Comparison of ENCODE assay signal across 19 cellular contexts in genomic region chr3:55936549-55937052, GRCh38.
DNase-seq lines count a peak whose midpoint lies in the region; ATAC-seq and TF ChIP-seq lines count a peak whose summit lies in the region.
"Had no signal": no experiment of that assay in that cellular context is flagged by ENCODE, and none has a peak within 500 bp of the region (broad histone marks: within the 10 kb centered on the region; RNA-seq: fewer than 3 reads in every experiment).

No MANE protein-coding gene starts in this region.

- H3K27ac ChIP-seq in left ventricle myocardium inferior (replicated peaks) (no peak overlapping the region), HEK293 (ENCODE audit: extremely low read depth, low read depth, low read length) (no peak overlapping the region), endodermal cell (ENCODE audit: low read depth, low read length) (no peak overlapping the region), OCI-LY7 (ENCODE audit: low read depth, low read length, poor library complexity, severe bottlenecking) (no peak overlapping the region)

- H3K4me3 Mint-ChIP-seq in endodermal cell (no peak overlapping the region), nephron progenitor cell (no peak overlapping the region)
- H3K4me3 Mint-ChIP-seq: CD4-positive, alpha-beta memory T cell; HFFc6 had no signal

- H3K9me3 Mint-ChIP-seq in endodermal cell (no peaks in the 10 kb centered on the region), nephron progenitor cell (no peaks in the 10 kb centered on the region)

- CTCF ChIA-PET in HEK293 (lab: Yijun Ruan, JAX), result no interaction called here
- CTCF ChIA-PET in OCI-LY7 (lab: Charles Lee; ENCODE audit: unreplicated experiment), result no interaction called here

- H3K9me2 ChIP-seq in OCI-LY7 (ENCODE audit: insufficient read depth, low read length), result no peaks in the 10 kb centered on the region

- no peaks in the 10 kb centered on the region for H3K79me2 ChIP-seq in OCI-LY7 (ENCODE audit: insufficient read depth, low read depth, low read length)

- BruUV-seq in OCI-LY7 (replicated peaks; lab: Mats Ljungman, UMichigan), result no TSS peak

- WGBS in endodermal cell (ENCODE audit: insufficient coverage in 1 of 2, insufficient read length in 1 of 2), 2 experiments, result 88 to 91% methylated on average over 4 to 6 of the region's 6 CpGs

- H3K36me3 Mint-ChIP-seq in endodermal cell (ENCODE audit: low read depth), result no peaks in the 10 kb centered on the region
- no peaks in the 10 kb centered on the region for H3K36me3 Mint-ChIP-seq in nephron progenitor cell (ENCODE audit: low read depth)
- H3K36me3 Mint-ChIP-seq: CD4-positive, alpha-beta memory T cell had no signal

- no peak overlapping the region for H3K4me3 ChIP-seq in left ventricle myocardium inferior
- H3K4me3 ChIP-seq in HEK293 (ENCODE audit: low read depth, low read length), result no peak overlapping the region
- H3K4me3 ChIP-seq in endodermal cell (ENCODE audit: low read length), result no peak overlapping the region
- no peak overlapping the region for H3K4me3 ChIP-seq in OCI-LY7 (ENCODE audit: low read depth, low read length, poor library complexity, severe bottlenecking)
- H3K4me3 ChIP-seq: GM12878 had no signal

- DNase-seq in Right ventricle myocardium inferior (ENCODE audit: missing footprints) (peak; percentile 21), left ventricle myocardium inferior (no peak), endodermal cell (peak; percentile 56), nephron progenitor cell (no peak), DMS153 (lab: John Stamatoyannopoulos, UW) (no peak), OCI-LY7 (ENCODE audit: low spot score) (no peak)
- DNase-seq: C1 segment of cervical spinal cord; Calu3; CD4-positive, alpha-beta memory T cell; COR-L47; EL; GDM1; GOT3; H7; HFFc6 had no signal

- H3K27me3 ChIP-seq in left ventricle myocardium inferior (ENCODE audit: low read depth) (peaks cover 11% of the 10 kb centered on the region), endodermal cell (ENCODE audit: control insufficient read depth, insufficient read depth, low read length, poor library complexity, severe bottlenecking) (peaks cover 25% of the 10 kb centered on the region)

- H3K4me1 Mint-ChIP-seq in endodermal cell (peaks cover 23% of the 10 kb centered on the region), nephron progenitor cell (peaks cover 34% of the 10 kb centered on the region)
- H3K4me1 Mint-ChIP-seq: CD4-positive, alpha-beta memory T cell had no signal

- no peaks in the 10 kb centered on the region for H4K20me1 ChIP-seq in OCI-LY7 (ENCODE audit: insufficient read depth, low read length)

- H3K27me3 Mint-ChIP-seq in endodermal cell (ENCODE audit: insufficient read depth) (peaks cover 37% of the 10 kb centered on the region), nephron progenitor cell (ENCODE audit: low read depth, poor library complexity) (peaks cover 3% of the 10 kb centered on the region)
- H3K27me3 Mint-ChIP-seq: CD4-positive, alpha-beta memory T cell had no signal

- H2AFZ ChIP-seq in OCI-LY7 (ENCODE audit: low read length), result no peak overlapping the region

- TF ChIP-seq CTCF in left ventricle myocardium inferior (IDR thresholded peaks at IDR 0.05; ENCODE audit: borderline replicate concordance) (no peak), HEK293 (tag by site-specific recombination; IDR thresholded peaks at IDR 0.05) (no peak), endodermal cell (conservative IDR thresholded peaks at IDR 0.05) (no peak), nephron progenitor cell (IDR thresholded peaks at IDR 0.05) (no peak), OCI-LY7 (conservative IDR thresholded peaks at IDR 0.05; ENCODE audit: low read length) (no peak)

- POLR2A ChIA-PET in HEK293 (lab: Yijun Ruan, JAX) (no interaction called here), OCI-LY7 (lab: Charles Lee) (no interaction called here)

- H3K9ac ChIP-seq in endodermal cell (ENCODE audit: extremely low read depth, low read length, poor library complexity, severe bottlenecking), result no peak overlapping the region

- no peaks in the 10 kb centered on the region for H3K4me1 ChIP-seq in left ventricle myocardium inferior
- no peaks in the 10 kb centered on the region for H3K4me1 ChIP-seq in HEK293 (ENCODE audit: control insufficient read depth, insufficient read depth, low read length)
- peaks cover 4% of the 10 kb centered on the region for H3K4me1 ChIP-seq in endodermal cell (ENCODE audit: control insufficient read depth, insufficient read depth, low read length)
- H3K4me1 ChIP-seq in OCI-LY7 (ENCODE audit: insufficient read depth, low read length, poor library complexity, severe bottlenecking), result no peaks in the 10 kb centered on the region

- ATAC-seq in Right ventricle myocardium inferior (no peak), GM21381 (IDR thresholded peaks at IDR 0.05; ENCODE audit: unreplicated experiment) (no peak)
- ATAC-seq: GM12878, HCT116 had no signal

- intact Hi-C loops in Right ventricle myocardium inferior (cut with DNase I), result no loop called here
- intact Hi-C loops in left ventricle myocardium inferior (cut with micrococcal nuclease), result no loop called here
- intact Hi-C loops in OCI-LY7 (cut with micrococcal nuclease; ENCODE audit: unreplicated experiment), result no loop called here

- H3K27ac Mint-ChIP-seq in endodermal cell, result no peak overlapping the region
- peak overlapping the region; percentile 90 for H3K27ac Mint-ChIP-seq in nephron progenitor cell
- H3K27ac Mint-ChIP-seq: CD4-positive, alpha-beta memory T cell; HFFc6 had no signal

- H3K4me2 ChIP-seq in OCI-LY7 (ENCODE audit: low read length), result no peak overlapping the region

- no peaks in the 10 kb centered on the region for H3K36me3 ChIP-seq in left ventricle myocardium inferior
- H3K36me3 ChIP-seq in HEK293 (ENCODE audit: control insufficient read depth in 2 of 2, insufficient read depth in 1 of 2, low read length in 2 of 2), result no peaks in the 10 kb centered on the region
- H3K36me3 ChIP-seq in endodermal cell (ENCODE audit: control insufficient read depth, insufficient read depth, low read length), result no peaks in the 10 kb centered on the region
- no peaks in the 10 kb centered on the region for H3K36me3 ChIP-seq in OCI-LY7 (ENCODE audit: insufficient read depth, low read length)

- no peaks in the 10 kb centered on the region for H3K9me3 ChIP-seq in left ventricle myocardium inferior (replicated peaks)
- no peaks in the 10 kb centered on the region for H3K9me3 ChIP-seq in HEK293 (ENCODE audit: control insufficient read depth, insufficient read depth, low read depth, low read length)
- H3K9me3 ChIP-seq in endodermal cell (ENCODE audit: control insufficient read depth, low read length), result no peaks in the 10 kb centered on the region
- no peaks in the 10 kb centered on the region for H3K9me3 ChIP-seq in OCI-LY7 (ENCODE audit: low read length)

TF ChIP-seq in HEK293, 187 proteins besides CTCF, POLR2A, EP300 and RAD21 (continues in another document):
- TF ChIP-seq KLF1 (tag by site-specific recombination; IDR thresholded peaks at IDR 0.05) (no peak), ZNF19 (tag by site-specific recombination; IDR thresholded peaks at IDR 0.05; ENCODE audit: low read depth) (no peak), ATF2 (tag by site-specific recombination; IDR thresholded peaks at IDR 0.05; ENCODE audit: low read depth) (peak; percentile 65), REST (tag by site-specific recombination; IDR thresholded peaks at IDR 0.05) (no peak), ZNF629 (tag by site-specific recombination; IDR thresholded peaks at IDR 0.05) (0 out of 2 replicates have a peak, but pooled peaks have one; percentile 21), ZNF571 (tag by site-specific recombination; IDR thresholded peaks at IDR 0.05) (no peak), SP7 (tag by site-specific recombination; IDR thresholded peaks at IDR 0.05) (no peak), ZFHX2 (tag by site-specific recombination; conservative IDR thresholded peaks at IDR 0.05) (no peak), ZBTB48 (tag by site-specific recombination; IDR thresholded peaks at IDR 0.05) (no peak), BCL11A (tag by site-specific recombination; IDR thresholded peaks at IDR 0.05; ENCODE audit: low read depth) (no peak), ZNF664 (tag by site-specific recombination; IDR thresholded peaks at IDR 0.05) (no peak)

Comparison
In these comparisons a context has a peak if more than half of its experiments do, and no peak if none do; other contexts are left out.
1. DNase-seq: peak in Right ventricle myocardium inferior (single experiment) and endodermal cell (single experiment); none in left ventricle myocardium inferior (single experiment), nephron progenitor cell (single experiment), DMS153 (single experiment) and OCI-LY7 (single experiment).